Comparison of ENCODE assay signal across 2 cellular contexts in the genomic region with DNA sequence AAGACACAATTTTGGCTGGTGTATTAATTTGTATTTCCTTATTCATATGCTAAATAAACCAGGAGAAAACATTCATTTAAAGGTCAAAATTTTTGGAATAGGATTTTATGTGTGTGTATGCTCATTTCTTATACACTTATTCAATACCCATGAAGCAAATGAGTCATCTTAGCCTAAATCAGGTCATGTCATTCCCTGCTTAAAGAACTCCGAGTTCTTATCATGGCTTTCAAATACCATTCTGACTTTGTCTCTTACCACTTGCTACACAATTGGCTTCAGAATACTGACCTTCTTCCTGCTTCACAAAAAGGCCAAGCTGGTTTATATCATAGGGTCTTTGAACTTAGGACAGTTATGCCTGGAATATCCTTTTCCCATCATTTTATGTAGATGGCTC.
TF ChIP-seq lines count a peak whose summit lies in the region.

No MANE protein-coding gene starts in this region.

TF ChIP-seq in SK-N-SH treated with all-trans-retinoic acid at 6 μM for 48 hours, 23 proteins besides CTCF, POLR2A, EP300 and RAD21 (continued from another document):
- TF ChIP-seq, protein P1, sequence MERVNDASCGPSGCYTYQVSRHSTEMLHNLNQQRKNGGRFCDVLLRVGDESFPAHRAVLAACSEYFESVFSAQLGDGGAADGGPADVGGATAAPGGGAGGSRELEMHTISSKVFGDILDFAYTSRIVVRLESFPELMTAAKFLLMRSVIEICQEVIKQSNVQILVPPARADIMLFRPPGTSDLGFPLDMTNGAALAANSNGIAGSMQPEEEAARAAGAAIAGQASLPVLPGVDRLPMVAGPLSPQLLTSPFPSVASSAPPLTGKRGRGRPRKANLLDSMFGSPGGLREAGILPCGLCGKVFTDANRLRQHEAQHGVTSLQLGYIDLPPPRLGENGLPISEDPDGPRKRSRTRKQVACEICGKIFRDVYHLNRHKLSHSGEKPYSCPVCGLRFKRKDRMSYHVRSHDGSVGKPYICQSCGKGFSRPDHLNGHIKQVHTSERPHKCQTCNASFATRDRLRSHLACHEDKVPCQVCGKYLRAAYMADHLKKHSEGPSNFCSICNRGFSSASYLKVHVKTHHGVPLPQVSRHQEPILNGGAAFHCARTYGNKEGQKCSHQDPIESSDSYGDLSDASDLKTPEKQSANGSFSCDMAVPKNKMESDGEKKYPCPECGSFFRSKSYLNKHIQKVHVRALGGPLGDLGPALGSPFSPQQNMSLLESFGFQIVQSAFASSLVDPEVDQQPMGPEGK (CRISPR knock-in tag; IDR thresholded peaks at IDR 0.05; ENCODE audit: borderline replicate concordance), result no peak
- TF ChIP-seq TOX (CRISPR knock-in tag; IDR thresholded peaks at IDR 0.05; ENCODE audit: borderline replicate concordance), result no peak
- no peak for TF ChIP-seq ZNF70 (CRISPR knock-in tag; IDR thresholded peaks at IDR 0.05)
- TF ChIP-seq, protein P2, sequence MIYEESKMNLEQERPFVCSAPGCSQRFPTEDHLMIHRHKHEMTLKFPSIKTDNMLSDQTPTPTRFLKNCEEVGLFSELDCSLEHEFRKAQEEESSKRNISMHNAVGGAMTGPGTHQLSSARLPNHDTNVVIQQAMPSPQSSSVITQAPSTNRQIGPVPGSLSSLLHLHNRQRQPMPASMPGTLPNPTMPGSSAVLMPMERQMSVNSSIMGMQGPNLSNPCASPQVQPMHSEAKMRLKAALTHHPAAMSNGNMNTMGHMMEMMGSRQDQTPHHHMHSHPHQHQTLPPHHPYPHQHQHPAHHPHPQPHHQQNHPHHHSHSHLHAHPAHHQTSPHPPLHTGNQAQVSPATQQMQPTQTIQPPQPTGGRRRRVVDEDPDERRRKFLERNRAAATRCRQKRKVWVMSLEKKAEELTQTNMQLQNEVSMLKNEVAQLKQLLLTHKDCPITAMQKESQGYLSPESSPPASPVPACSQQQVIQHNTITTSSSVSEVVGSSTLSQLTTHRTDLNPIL (CRISPR knock-in tag; IDR thresholded peaks at IDR 0.05; ENCODE audit: low read depth), result no peak
- no peak for TF ChIP-seq ESRRG (CRISPR knock-in tag; IDR thresholded peaks at IDR 0.05)
- TF ChIP-seq, protein P3, sequence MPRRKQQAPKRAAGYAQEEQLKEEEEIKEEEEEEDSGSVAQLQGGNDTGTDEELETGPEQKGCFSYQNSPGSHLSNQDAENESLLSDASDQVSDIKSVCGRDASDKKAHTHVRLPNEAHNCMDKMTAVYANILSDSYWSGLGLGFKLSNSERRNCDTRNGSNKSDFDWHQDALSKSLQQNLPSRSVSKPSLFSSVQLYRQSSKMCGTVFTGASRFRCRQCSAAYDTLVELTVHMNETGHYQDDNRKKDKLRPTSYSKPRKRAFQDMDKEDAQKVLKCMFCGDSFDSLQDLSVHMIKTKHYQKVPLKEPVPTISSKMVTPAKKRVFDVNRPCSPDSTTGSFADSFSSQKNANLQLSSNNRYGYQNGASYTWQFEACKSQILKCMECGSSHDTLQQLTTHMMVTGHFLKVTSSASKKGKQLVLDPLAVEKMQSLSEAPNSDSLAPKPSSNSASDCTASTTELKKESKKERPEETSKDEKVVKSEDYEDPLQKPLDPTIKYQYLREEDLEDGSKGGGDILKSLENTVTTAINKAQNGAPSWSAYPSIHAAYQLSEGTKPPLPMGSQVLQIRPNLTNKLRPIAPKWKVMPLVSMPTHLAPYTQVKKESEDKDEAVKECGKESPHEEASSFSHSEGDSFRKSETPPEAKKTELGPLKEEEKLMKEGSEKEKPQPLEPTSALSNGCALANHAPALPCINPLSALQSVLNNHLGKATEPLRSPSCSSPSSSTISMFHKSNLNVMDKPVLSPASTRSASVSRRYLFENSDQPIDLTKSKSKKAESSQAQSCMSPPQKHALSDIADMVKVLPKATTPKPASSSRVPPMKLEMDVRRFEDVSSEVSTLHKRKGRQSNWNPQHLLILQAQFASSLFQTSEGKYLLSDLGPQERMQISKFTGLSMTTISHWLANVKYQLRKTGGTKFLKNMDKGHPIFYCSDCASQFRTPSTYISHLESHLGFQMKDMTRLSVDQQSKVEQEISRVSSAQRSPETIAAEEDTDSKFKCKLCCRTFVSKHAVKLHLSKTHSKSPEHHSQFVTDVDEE (CRISPR knock-in tag; IDR thresholded peaks at IDR 0.05), result no peak
- TF ChIP-seq ZNF565 (CRISPR knock-in tag; conservative IDR thresholded peaks at IDR 0.05; ENCODE audit: low read depth), result no peak
- no peak for TF ChIP-seq TCF4 (CRISPR knock-in tag; IDR thresholded peaks at IDR 0.05; ENCODE audit: borderline replicate concordance)
- no peak for TF ChIP-seq ZFP3 (CRISPR knock-in tag; IDR thresholded peaks at IDR 0.05)

TF ChIP-seq in SK-N-SH, 30 proteins besides CTCF, POLR2A, EP300 and RAD21 (continued from another document):
- TF ChIP-seq RXRA (IDR thresholded peaks at IDR 0.05; ENCODE audit: borderline replicate concordance, low read depth) (no peak), NRF1 (IDR thresholded peaks at IDR 0.05; ENCODE audit: low read depth, low read length) (no peak), GABPA (IDR thresholded peaks at IDR 0.05; ENCODE audit: low read depth) (no peak), FOSL2 (IDR thresholded peaks at IDR 0.05; ENCODE audit: borderline replicate concordance, low read depth) (no peak)
- TF ChIP-seq, protein P4, sequence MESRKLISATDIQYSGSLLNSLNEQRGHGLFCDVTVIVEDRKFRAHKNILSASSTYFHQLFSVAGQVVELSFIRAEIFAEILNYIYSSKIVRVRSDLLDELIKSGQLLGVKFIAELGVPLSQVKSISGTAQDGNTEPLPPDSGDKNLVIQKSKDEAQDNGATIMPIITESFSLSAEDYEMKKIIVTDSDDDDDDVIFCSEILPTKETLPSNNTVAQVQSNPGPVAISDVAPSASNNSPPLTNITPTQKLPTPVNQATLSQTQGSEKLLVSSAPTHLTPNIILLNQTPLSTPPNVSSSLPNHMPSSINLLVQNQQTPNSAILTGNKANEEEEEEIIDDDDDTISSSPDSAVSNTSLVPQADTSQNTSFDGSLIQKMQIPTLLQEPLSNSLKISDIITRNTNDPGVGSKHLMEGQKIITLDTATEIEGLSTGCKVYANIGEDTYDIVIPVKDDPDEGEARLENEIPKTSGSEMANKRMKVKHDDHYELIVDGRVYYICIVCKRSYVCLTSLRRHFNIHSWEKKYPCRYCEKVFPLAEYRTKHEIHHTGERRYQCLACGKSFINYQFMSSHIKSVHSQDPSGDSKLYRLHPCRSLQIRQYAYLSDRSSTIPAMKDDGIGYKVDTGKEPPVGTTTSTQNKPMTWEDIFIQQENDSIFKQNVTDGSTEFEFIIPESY (IDR thresholded peaks at IDR 0.05; ENCODE audit: borderline replicate concordance, low read depth), result no peak
